ENCODE assay signal across 8 cellular contexts in the genomic region with DNA sequence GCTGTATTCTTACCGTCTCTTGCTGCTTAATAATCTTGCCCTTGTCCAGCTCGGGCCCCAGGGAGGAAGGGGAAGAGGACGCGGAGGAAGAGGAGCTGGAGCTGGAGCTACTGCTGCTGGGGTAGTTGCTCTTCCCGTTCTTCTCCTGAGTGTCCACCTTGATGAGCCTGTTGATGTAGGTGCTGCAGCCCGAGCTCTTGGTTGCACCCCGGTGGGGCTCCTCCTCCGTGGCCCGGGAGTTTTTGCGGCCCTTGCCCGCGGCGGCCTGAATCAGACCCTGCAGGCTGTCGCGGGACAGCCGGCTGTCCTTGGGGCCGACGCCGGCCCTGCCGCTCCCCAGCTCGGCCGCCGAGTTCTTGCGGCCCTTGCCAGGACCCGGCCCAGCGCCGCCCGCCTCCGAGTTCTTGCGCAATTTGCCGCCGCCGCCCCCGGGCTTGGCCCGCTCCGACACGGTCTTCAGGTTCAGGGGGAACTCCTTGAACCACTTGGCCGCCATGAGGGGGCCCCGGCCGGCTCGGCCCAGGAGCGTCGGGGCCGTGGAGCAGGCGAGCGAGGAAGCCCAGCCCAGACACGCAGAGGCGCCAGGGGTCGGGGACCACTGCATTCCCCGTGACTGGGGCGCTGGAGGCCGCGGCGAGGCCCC. TPM values are rescaled to one million over a fixed set of nuclear protein-coding genes. Genes with fewer than 3 reads are reported as not detected.
A peak's percentile ranks its signal among the peaks of the same experiment; 100 is the strongest.
DNase-seq lines count a peak whose midpoint lies in the region; ATAC-seq and TF ChIP-seq lines count a peak whose summit lies in the region.

No MANE protein-coding gene starts in this region.

- peak overlapping the region; percentile 46 for H3K4me3 Mint-ChIP-seq in T-helper 17 cell

- BruUV-seq in OCI-LY7 (replicated peaks; lab: Mats Ljungman, UMichigan): no TSS peak

- H3K36me3 Mint-ChIP-seq in T-helper 17 cell (ENCODE audit: low read depth): peaks cover 12% of the 10 kb centered on the region

- H3K18ac ChIP-seq in trophoblast cell (ENCODE audit: low read length): no peak overlapping the region

- no peaks in the 10 kb centered on the region for H3K36me3 ChIP-seq in trophoblast cell (ENCODE audit: control insufficient read depth in 1 of 2, insufficient read depth in 2 of 2, low read length in 2 of 2)
- no peaks in the 10 kb centered on the region for H3K36me3 ChIP-seq in brain microvascular endothelial cell (replicated peaks)
- no peaks in the 10 kb centered on the region for H3K36me3 ChIP-seq in OCI-LY7 (ENCODE audit: insufficient read depth, low read length)

- no peak overlapping the region for H3K9ac ChIP-seq in trophoblast cell (ENCODE audit: low read length)

- H3K4me1 Mint-ChIP-seq in T-helper 17 cell: peaks cover 10% of the 10 kb centered on the region

- POLR2A ChIA-PET in OCI-LY7 (lab: Charles Lee): no interaction called here

- peak overlapping the region; percentile 50 for H3K4me2 ChIP-seq in trophoblast cell (ENCODE audit: low read length)
- H3K4me2 ChIP-seq in OCI-LY7 (ENCODE audit: low read length): no peak overlapping the region

- H3K14ac ChIP-seq in trophoblast cell (ENCODE audit: low read length): no peak overlapping the region

- TF ChIP-seq CTCF in brain microvascular endothelial cell (IDR thresholded peaks at IDR 0.05; ENCODE audit: low read depth, low read length, missing control alignments): no peak
- TF ChIP-seq CTCF in OCI-LY7 (conservative IDR thresholded peaks at IDR 0.05; ENCODE audit: low read length): no peak

- H3K23ac ChIP-seq in trophoblast cell (ENCODE audit: low read length): no peak overlapping the region

- no peak overlapping the region for H3K27ac ChIP-seq in trophoblast cell (ENCODE audit: low read depth, low read length)
- no peak overlapping the region for H3K27ac ChIP-seq in brain microvascular endothelial cell
- H3K27ac ChIP-seq in OCI-LY7 (ENCODE audit: low read depth, low read length, poor library complexity, severe bottlenecking): no peak overlapping the region

- no peak overlapping the region for H4K8ac ChIP-seq in trophoblast cell (ENCODE audit: low read depth, low read length)

- H2BK5ac ChIP-seq in trophoblast cell (ENCODE audit: low read depth, low read length, poor library complexity): no peak overlapping the region

- H2AFZ ChIP-seq in trophoblast cell (ENCODE audit: insufficient read depth, low read length, poor library complexity): peak overlapping the region; percentile 35
- no peak overlapping the region for H2AFZ ChIP-seq in OCI-LY7 (ENCODE audit: low read length)

- H2AK5ac ChIP-seq in trophoblast cell (ENCODE audit: low read length): no peak overlapping the region

- peak overlapping the region; percentile 47 for H3K27ac Mint-ChIP-seq in T-helper 17 cell

- peak; percentile 53 for DNase-seq in D341Med (ENCODE audit: low spot score)
- DNase-seq in T-helper 17 cell: no peak
- peak; percentile 82 for DNase-seq in left ventricle myocardium superior
- peak in 1 of 2 donors; percentile 27 for DNase-seq in trophoblast cell
- DNase-seq in brain microvascular endothelial cell: no peak
- DNase-seq in OCI-LY7 (ENCODE audit: low spot score): no peak
- DNase-seq in activated gamma-delta T cell (lab: John Stamatoyannopoulos, UW): no peak
- DNase-seq in stimulated activated CD4-positive, alpha-beta T cell treated with anti-CD3 and anti-CD28 coated beads, Interleukin-2, amount 100 ng/mL, for 48 hours: no peak

- intact Hi-C loops in left ventricle myocardium superior (cut with micrococcal nuclease) (no loop called here), OCI-LY7 (cut with micrococcal nuclease; ENCODE audit: unreplicated experiment) (no loop called here)

- H3K79me2 ChIP-seq in trophoblast cell (ENCODE audit: control insufficient read depth, insufficient read depth, low read length, poor library complexity) (no peaks in the 10 kb centered on the region), OCI-LY7 (ENCODE audit: insufficient read depth, low read depth, low read length) (no peaks in the 10 kb centered on the region)

- H3K9me3 ChIP-seq in T-helper 17 cell (ENCODE audit: control insufficient read depth, low read length, poor library complexity, severe bottlenecking) (no peaks in the 10 kb centered on the region), trophoblast cell (ENCODE audit: insufficient read depth, low read depth, low read length) (peaks cover 12% of the 10 kb centered on the region), OCI-LY7 (ENCODE audit: low read length) (no peaks in the 10 kb centered on the region)

- no peak for ATAC-seq in T-helper 17 cell
- ATAC-seq in left ventricle myocardium superior: peak; percentile 82

- no peak overlapping the region for H4K91ac ChIP-seq in trophoblast cell (ENCODE audit: low read depth, low read length)

- no CpG with 5 or more reads among the region's 54 CpGs for WGBS in trophoblast cell (ENCODE audit: extremely low coverage, insufficient coverage, insufficient read length)

- H3K27me3 ChIP-seq in trophoblast cell (ENCODE audit: insufficient read depth, low read length): peaks cover 46% of the 10 kb centered on the region
- peaks cover 67% of the 10 kb centered on the region for H3K27me3 ChIP-seq in brain microvascular endothelial cell (replicated peaks)

- H4K12ac ChIP-seq in trophoblast cell (ENCODE audit: low read depth, low read length): no peak overlapping the region

- H3K4me3 ChIP-seq in trophoblast cell (ENCODE audit: low read depth, low read length) (peak overlapping the region; percentile 15), brain microvascular endothelial cell (ENCODE audit: low read depth, low read length) (no peak overlapping the region), OCI-LY7 (ENCODE audit: low read depth, low read length, poor library complexity, severe bottlenecking) (no peak overlapping the region)

- peaks cover 10 to 13% of the 10 kb centered on the region in 2 experiments for H3K4me1 ChIP-seq in trophoblast cell (ENCODE audit: control insufficient read depth in 1 of 2, insufficient read depth in 2 of 2, low read length in 2 of 2)
- H3K4me1 ChIP-seq in OCI-LY7 (ENCODE audit: insufficient read depth, low read length, poor library complexity, severe bottlenecking): peaks cover 10% of the 10 kb centered on the region

- no peak overlapping the region for H2BK12ac ChIP-seq in trophoblast cell (ENCODE audit: low read length)

- no peaks in the 10 kb centered on the region for H3K79me1 ChIP-seq in trophoblast cell (ENCODE audit: low read length)

- H2BK120ac ChIP-seq in trophoblast cell (ENCODE audit: insufficient read depth, low read length, poor library complexity): no peak overlapping the region

- no peak overlapping the region for H3K4ac ChIP-seq in trophoblast cell (ENCODE audit: low read depth, low read length)

- in situ Hi-C loops in brain microvascular endothelial cell (cut with HindIII; ENCODE audit: low pct_ligation_motif_present, low sequenced_read_pairs): no loop called here

- no peaks in the 10 kb centered on the region for H3K9me2 ChIP-seq in OCI-LY7 (ENCODE audit: insufficient read depth, low read length)

- no peaks in the 10 kb centered on the region for H4K20me1 ChIP-seq in OCI-LY7 (ENCODE audit: insufficient read depth, low read length)

- CTCF ChIA-PET in OCI-LY7 (lab: Charles Lee; ENCODE audit: unreplicated experiment): no interaction called here

- H3K27me3 Mint-ChIP-seq in T-helper 17 cell: peaks cover 44% of the 10 kb centered on the region

RNA-seq across cellular contexts. Expression of gene TDRD10, which starts 0.5 kb away (rescaled TPM):
- under 1 TPM in 1 of 2 donors, not detected in 1; 0.12 TPM for total RNA-seq in T-helper 17 cell
- total RNA-seq in left ventricle myocardium superior: 1.9 TPM
- not detected in 2 replicates for polyA plus RNA-seq in trophoblast cell (2013)
- 0.13 TPM in 1 of 2 replicates, not detected in the other for total RNA-seq in OCI-LY7 (2014; rRNA removed; shearing (Covaris generic))
- not detected in 2 replicates for total RNA-seq in OCI-LY7 (2022)

RNA-seq across cellular contexts. Expression of gene SHE, which starts 0.7 kb away (rescaled TPM):
- total RNA-seq in T-helper 17 cell: under 1 TPM in 1 of 2 donors, not detected in 1; 0.13 TPM
- 10.2 TPM for total RNA-seq in left ventricle myocardium superior
- under 0.01 and 0.01 TPM in 2 replicates for polyA plus RNA-seq in trophoblast cell (2013)
- total RNA-seq in OCI-LY7 (2014; rRNA removed; shearing (Covaris generic)): not detected in 2 replicates
- total RNA-seq in OCI-LY7 (2022): not detected in 2 replicates

RNA-seq across cellular contexts. Expression of gene UBE2Q1, which starts 56.9 kb away (rescaled TPM):
- 10 to 100 TPM; 80.3 to 82.4 TPM for total RNA-seq in T-helper 17 cell
- total RNA-seq in left ventricle myocardium superior: 68.7 TPM
- 36.7 and 37.7 TPM in 2 replicates for polyA plus RNA-seq in trophoblast cell (2013)
- 34.6 and 54.0 TPM in 2 replicates for total RNA-seq in OCI-LY7 (2014; rRNA removed; shearing (Covaris generic))
- 84.5 and 93.7 TPM in 2 replicates for total RNA-seq in OCI-LY7 (2022)

Comparison
In these comparisons a context has a peak if more than half of its experiments do, and no peak if none do; other contexts are left out.
1. DNase-seq: peak in D341Med (single experiment) and left ventricle myocardium superior (single experiment); none in T-helper 17 cell (0 of 3), brain microvascular endothelial cell (single experiment), OCI-LY7 (single experiment), activated gamma-delta T cell (single experiment) and stimulated activated CD4-positive, alpha-beta T cell treated with anti-CD3 and anti-CD28 coated beads, Interleukin-2, amount 100 ng/mL, for 48 hours (0 of 2).